Comparison of ENCODE assay signal across 10 cellular contexts in genomic region chr19:55677572-55678028, GRCh38. TPM values are rescaled to one million over a fixed set of nuclear protein-coding genes. Genes with fewer than 3 reads are reported as not detected.
DNase-seq lines count a peak whose midpoint lies in the region; ATAC-seq and TF ChIP-seq lines count a peak whose summit lies in the region.
"Had no signal": no experiment of that assay in that cellular context is flagged by ENCODE, and none has a peak within 500 bp of the region (broad histone marks: within the 10 kb centered on the region; RNA-seq: fewer than 3 reads in every experiment).

No MANE protein-coding gene starts in this region.

- no peak for TF ChIP-seq EP300 in esophagus muscularis mucosa (IDR thresholded peaks at IDR 0.05)

- H3K27me3 Mint-ChIP-seq in activated T-cell treated with anti-CD3 and anti-CD28 coated beads, Interleukin-2, amount 50 U/mL, for 24 hours: no peaks in the 10 kb centered on the region
- H3K27me3 Mint-ChIP-seq in stimulated activated naive B cell treated with anti-CD40 and anti-IgM and Interleukin-4, amounts not matched to agents 10 μg/mL and 1 μg/mL and 100 μg/mL, for 72 hours: no peaks in the 10 kb centered on the region

- no peak overlapping the region for H3K4me3 ChIP-seq in esophagus muscularis mucosa

- H3K4me3 Mint-ChIP-seq in activated T-cell treated with anti-CD3 and anti-CD28 coated beads, Interleukin-2, amount 50 U/mL, for 24 hours: no peak overlapping the region
- peak overlapping the region; percentile 75 to 95 for H3K4me3 Mint-ChIP-seq in stimulated activated naive B cell treated with anti-CD40 and anti-IgM and Interleukin-4, amounts not matched to agents 10 μg/mL and 1 μg/mL and 100 μg/mL, for 72 hours

- DNase-seq in activated T-cell treated with anti-CD3 and anti-CD28 coated beads, Interleukin-2, amount 50 U/mL, for 24 hours: no peak
- no peak for DNase-seq in activated T-cell treated with anti-CD3 and anti-CD28 coated beads, Interleukin-2, amount 50 U/mL, for 1 hour
- peak in 1 of 2 donors; percentile 49 for DNase-seq in left colon
- DNase-seq in stimulated activated naive B cell treated with anti-CD40 and anti-IgM and Interleukin-4, amounts not matched to agents 10 μg/mL and 1 μg/mL and 100 μg/mL, for 72 hours: no peak
- DNase-seq in esophagus muscularis mucosa (ENCODE audit: extremely low spot score): no peak
- no peak for DNase-seq in A172 (ENCODE audit: low spot score)
- DNase-seq: activated CD4-positive, alpha-beta T cell treated with anti-CD3 and anti-CD28 coated beads, Interleukin-2, amount 50 U/mL, for 48 hours; NCI-H524 treated with DMSO at 0.1 percent for 48 hours had no signal

- peaks cover 88% of the 10 kb centered on the region for H3K36me3 Mint-ChIP-seq in activated T-cell treated with anti-CD3 and anti-CD28 coated beads, Interleukin-2, amount 50 U/mL, for 24 hours (ENCODE audit: low read depth)
- H3K36me3 Mint-ChIP-seq in stimulated activated naive B cell treated with anti-CD40 and anti-IgM and Interleukin-4, amounts not matched to agents 10 μg/mL and 1 μg/mL and 100 μg/mL, for 72 hours: peaks cover 42 to 59% of the 10 kb centered on the region in 2 donors

- peaks cover 38 to 72% (median 58%) of the 10 kb centered on the region in 4 donors for H3K4me1 ChIP-seq in esophagus muscularis mucosa

- H3K4me1 Mint-ChIP-seq in activated T-cell treated with anti-CD3 and anti-CD28 coated beads, Interleukin-2, amount 50 U/mL, for 24 hours (ENCODE audit: low read depth): peaks cover 66% of the 10 kb centered on the region
- peaks cover 47 to 63% of the 10 kb centered on the region in 2 donors for H3K4me1 Mint-ChIP-seq in stimulated activated naive B cell treated with anti-CD40 and anti-IgM and Interleukin-4, amounts not matched to agents 10 μg/mL and 1 μg/mL and 100 μg/mL, for 72 hours

- no peak for TF ChIP-seq CTCF in VCaP (conservative IDR thresholded peaks at IDR 0.05)
- TF ChIP-seq CTCF in esophagus muscularis mucosa (IDR thresholded peaks at IDR 0.05): no peak

- H3K9me3 Mint-ChIP-seq in activated T-cell treated with anti-CD3 and anti-CD28 coated beads, Interleukin-2, amount 50 U/mL, for 24 hours: no peaks in the 10 kb centered on the region
- no peaks in the 10 kb centered on the region for H3K9me3 Mint-ChIP-seq in stimulated activated naive B cell treated with anti-CD40 and anti-IgM and Interleukin-4, amounts not matched to agents 10 μg/mL and 1 μg/mL and 100 μg/mL, for 72 hours

- ATAC-seq in left colon: peak; percentile 31
- peak; percentile 0 to 6 for ATAC-seq in stimulated activated naive B cell treated with anti-CD40 and anti-IgM and Interleukin-4, amounts not matched to agents 10 μg/mL and 1 μg/mL and 100 μg/mL, for 72 hours (replicated peaks)
- ATAC-seq in HG02763 (IDR thresholded peaks at IDR 0.05; ENCODE audit: unreplicated experiment): no peak

- no peak for TF ChIP-seq POLR2A in esophagus muscularis mucosa (IDR thresholded peaks at IDR 0.05; ENCODE audit: low read depth)

- no peaks in the 10 kb centered on the region for H3K9me3 ChIP-seq in esophagus muscularis mucosa

- 77% methylated on average over 6 of the region's 6 CpGs for WGBS in esophagus muscularis mucosa

- H3K27me3 ChIP-seq in esophagus muscularis mucosa: no peaks in the 10 kb centered on the region

- H3K27ac Mint-ChIP-seq in activated T-cell treated with anti-CD3 and anti-CD28 coated beads, Interleukin-2, amount 50 U/mL, for 24 hours: peak overlapping the region; percentile 67
- peak overlapping the region; percentile 98 for H3K27ac Mint-ChIP-seq in stimulated activated naive B cell treated with anti-CD40 and anti-IgM and Interleukin-4, amounts not matched to agents 10 μg/mL and 1 μg/mL and 100 μg/mL, for 72 hours

- peaks cover 26 to 69% (median 63%) of the 10 kb centered on the region in 4 donors for H3K36me3 ChIP-seq in esophagus muscularis mucosa

- H3K27ac ChIP-seq in VCaP (peak overlapping the region; percentile 95), esophagus muscularis mucosa (replicated peaks in 1 of 4) (peak overlapping the region in 2 of 4 donors; percentile 25 to 41)

- intact Hi-C loops in left colon (cut with DNase I, micrococcal nuclease): no loop called here
- intact Hi-C loops in esophagus muscularis mucosa (cut with DNase I): no loop called here

RNA-seq across cellular contexts. Expression of gene EPN1, which starts 2.6 kb away (rescaled TPM):
- total RNA-seq in left colon: 100 to 1,000 TPM; 235 to 239 TPM
- total RNA-seq in esophagus muscularis mucosa: 100 to 1,000 TPM in 2 of 4 donors, 10 to 100 TPM in 2; 30.7 to 176 (median 104) TPM
- 135 and 138 TPM in 2 replicates for total RNA-seq in A172 (2014; rRNA removed; shearing (Covaris generic))

RNA-seq across cellular contexts. Expression of gene U2AF2, which starts 22.8 kb away (rescaled TPM):
- 100 to 1,000 TPM; 142 to 167 TPM for total RNA-seq in left colon
- 100 to 1,000 TPM in 2 of 4 donors, 10 to 100 TPM in 2; 80.4 to 122 (median 104) TPM for total RNA-seq in esophagus muscularis mucosa
- 143 and 169 TPM in 2 replicates for total RNA-seq in A172 (2014; rRNA removed; shearing (Covaris generic))

RNA-seq across cellular contexts. Expression of gene CCDC106, which starts 29.6 kb away (rescaled TPM):
- total RNA-seq in left colon (1 to 10 TPM; 6.2 to 6.7 TPM), esophagus muscularis mucosa (10 to 100 TPM in 3 of 4 donors, 1 to 10 TPM in 1; 9.4 to 22.0 (median 19.2) TPM)
- 2.6 and 6.0 TPM in 2 replicates for total RNA-seq in A172 (2014; rRNA removed; shearing (Covaris generic))

RNA-seq across cellular contexts. Expression of gene ZNF581, which starts 34.2 kb away (rescaled TPM):
- total RNA-seq in left colon (10 to 100 TPM; 15.2 to 18.7 TPM), esophagus muscularis mucosa (10 to 100 TPM; 13.3 to 26.6 (median 18.2) TPM)
- total RNA-seq in A172 (2014; rRNA removed; shearing (Covaris generic)): 7.3 and 20.2 TPM in 2 replicates

RNA-seq across cellular contexts. Expression of gene ZNF580, which starts 36.8 kb away (rescaled TPM):
- total RNA-seq in left colon (10 to 100 TPM; 22.5 to 23.3 TPM), esophagus muscularis mucosa (10 to 100 TPM; 38.3 to 66.8 (median 43.1) TPM)
- 13.0 and 21.6 TPM in 2 replicates for total RNA-seq in A172 (2014; rRNA removed; shearing (Covaris generic))
